In genomic region chr12:19657401-19657800, GRCh38 we compare ENCODE assay signal across 18 cellular contexts.
"Had no signal": no experiment of that assay in that cellular context is flagged by ENCODE, and none has a peak within 500 bp of the region (broad histone marks: within the 10 kb centered on the region; RNA-seq: fewer than 3 reads in every experiment).

No MANE protein-coding gene starts in this region.

- H3K27me3 ChIP-seq: right atrium auricular region, upper lobe of left lung had no signal

- DNase-seq: activated CD4-positive, alpha-beta memory T cell treated with anti-CD3 and anti-CD28 coated beads, Interleukin-2, amount 10 ng/mL, durations not matched to agents 7 days and 5 days; activated CD4-positive, alpha-beta T cell treated with anti-CD3 and anti-CD28 coated beads for 4 hours; activated CD8-positive, alpha-beta memory T cell treated with anti-CD3 and anti-CD28 coated beads, Interleukin-2, amount 10 ng/mL, durations not matched to agents 7 days and 5 days; activated naive CD4-positive, alpha-beta T cell; activated naive CD8-positive, alpha-beta T cell treated with anti-CD3 and anti-CD28 coated beads, Interleukin-2, amount 10 ng/mL, durations not matched to agents 7 days and 5 days; activated T-cell treated with anti-CD3 and anti-CD28 coated beads, Interleukin-2, amount 50 U/mL, for 1 hour; anterior cingulate cortex; erythroblast; left ventricle myocardium superior; stimulated activated naive CD8-positive, alpha-beta T cell treated with anti-CD3 and anti-CD28 coated beads, Interleukin-15, amount 100 ng/mL, for 72 hours; upper lobe of left lung had no signal

- H3K4me3 ChIP-seq: coronary artery, prostate gland, right atrium auricular region, upper lobe of left lung had no signal

- H3K36me3 ChIP-seq: prostate gland, right atrium auricular region, upper lobe of left lung had no signal

- H3K9me3 ChIP-seq: prostate gland, right atrium auricular region, upper lobe of left lung had no signal

- H3K27ac Mint-ChIP-seq: activated CD4-positive, alpha-beta memory T cell treated with anti-CD3 and anti-CD28 coated beads, Interleukin-2, amount 10 ng/mL, durations not matched to agents 7 days and 5 days; activated CD8-positive, alpha-beta memory T cell treated with anti-CD3 and anti-CD28 coated beads, Interleukin-2, amount 10 ng/mL, durations not matched to agents 7 days and 5 days; activated T-helper 17 cell treated with anti-CD3 and anti-CD28 coated beads, Interleukin-2, amount 50 U/mL, for 72 hours; stimulated activated naive CD8-positive, alpha-beta T cell treated with anti-CD3 and anti-CD28 coated beads, Interleukin-15, amount 100 ng/mL, for 72 hours; WTC11 had no signal

- H3K4me1 ChIP-seq: prostate gland, right atrium auricular region had no signal

- H3K4me1 Mint-ChIP-seq: activated CD4-positive, alpha-beta memory T cell treated with anti-CD3 and anti-CD28 coated beads, Interleukin-2, amount 10 ng/mL, durations not matched to agents 7 days and 5 days; neural crest cell had no signal

- H3K4me3 Mint-ChIP-seq: activated CD4-positive, alpha-beta memory T cell treated with anti-CD3 and anti-CD28 coated beads, Interleukin-2, amount 10 ng/mL, durations not matched to agents 7 days and 5 days; activated CD8-positive, alpha-beta memory T cell treated with anti-CD3 and anti-CD28 coated beads, Interleukin-2, amount 10 ng/mL, durations not matched to agents 7 days and 5 days; activated naive CD8-positive, alpha-beta T cell treated with anti-CD3 and anti-CD28 coated beads, Interleukin-2, amount 10 ng/mL, durations not matched to agents 7 days and 5 days; activated T-helper 17 cell treated with anti-CD3 and anti-CD28 coated beads, Interleukin-2, amount 50 U/mL, for 72 hours; central memory CD8-positive, alpha-beta T cell; neural crest cell; stimulated activated naive CD8-positive, alpha-beta T cell treated with anti-CD3 and anti-CD28 coated beads, Interleukin-15, amount 100 ng/mL, for 72 hours; WTC11 had no signal

- H3K9me3 Mint-ChIP-seq: activated CD4-positive, alpha-beta memory T cell treated with anti-CD3 and anti-CD28 coated beads, Interleukin-2, amount 10 ng/mL, durations not matched to agents 7 days and 5 days; activated T-helper 17 cell treated with anti-CD3 and anti-CD28 coated beads, Interleukin-2, amount 50 U/mL, for 72 hours; central memory CD8-positive, alpha-beta T cell; stimulated activated naive CD8-positive, alpha-beta T cell treated with anti-CD3 and anti-CD28 coated beads, Interleukin-15, amount 100 ng/mL, for 72 hours had no signal

- H3K36me3 Mint-ChIP-seq: activated CD8-positive, alpha-beta memory T cell treated with anti-CD3 and anti-CD28 coated beads, Interleukin-2, amount 10 ng/mL, durations not matched to agents 7 days and 5 days had no signal

- ATAC-seq: activated CD8-positive, alpha-beta memory T cell treated with anti-CD3 and anti-CD28 coated beads, Interleukin-2, amount 10 ng/mL, durations not matched to agents 7 days and 5 days; activated T-helper 17 cell treated with anti-CD3 and anti-CD28 coated beads, Interleukin-2, amount 50 U/mL, for 72 hours; left ventricle myocardium superior; stimulated activated naive CD8-positive, alpha-beta T cell treated with anti-CD3 and anti-CD28 coated beads, Interleukin-15, amount 100 ng/mL, for 72 hours; WTC11 had no signal

- H3K27ac ChIP-seq: prostate gland, right atrium auricular region, upper lobe of left lung had no signal
